8 cellular contexts compared by ENCODE assay signal in genomic region chr19:42176649-42176989, GRCh38. TPM values are rescaled to one million over a fixed set of nuclear protein-coding genes. Genes with fewer than 3 reads are reported as not detected.
DNase-seq lines count a peak whose midpoint lies in the region; ATAC-seq and TF ChIP-seq lines count a peak whose summit lies in the region.

No MANE protein-coding gene starts in this region.

- H3K36me3 Mint-ChIP-seq in activated naive CD8-positive, alpha-beta T cell treated with anti-CD3 and anti-CD28 coated beads, Interleukin-2, amount 10 ng/mL, durations not matched to agents 7 days and 5 days = no peaks in the 10 kb centered on the region

- no peak for TF ChIP-seq POLR2A in HCT116 (IDR thresholded peaks at IDR 0.05; ENCODE audit: borderline replicate concordance, extremely low read depth, insufficient read depth, insufficient read length)

- peak overlapping the region; percentile 87 for H3K4me3 Mint-ChIP-seq in activated naive CD8-positive, alpha-beta T cell treated with anti-CD3 and anti-CD28 coated beads, Interleukin-2, amount 10 ng/mL, durations not matched to agents 7 days and 5 days

- H3K9me3 ChIP-seq in AG04450 (ENCODE audit: control insufficient read depth, insufficient read depth, low read length) = no peaks in the 10 kb centered on the region
- H3K9me3 ChIP-seq in HCT116 (ENCODE audit: control insufficient read depth in 1 of 2, insufficient read depth in 1 of 2, low read depth in 1 of 2, low read length in 2 of 2) = no peaks in the 10 kb centered on the region
- no peaks in the 10 kb centered on the region for H3K9me3 ChIP-seq in subcutaneous abdominal adipose tissue (ENCODE audit: control insufficient read depth in 5 of 5, low read length in 5 of 5)

- H3K36me3 ChIP-seq in HCT116 (ENCODE audit: control insufficient read depth in 1 of 2, insufficient read depth in 2 of 2, low read length in 2 of 2) (no peaks in the 10 kb centered on the region), subcutaneous abdominal adipose tissue (ENCODE audit: control insufficient read depth in 5 of 5, insufficient read depth in 5 of 5, low read length in 5 of 5) (no peaks in the 10 kb centered on the region)

- TF ChIP-seq CTCF in AG04450 (IDR thresholded peaks at IDR 0.05; ENCODE audit: low read depth, low read length) (no peak), HCT116 (IDR thresholded peaks at IDR 0.05 in 2 of 3, conservative IDR thresholded peaks at IDR 0.05 in 1 of 3; ENCODE audit: borderline replicate concordance in 1 of 3, insufficient read depth in 1 of 3, low read depth in 2 of 3, low read length in 2 of 3) (no peak)

- H4K20me1 ChIP-seq in HCT116 (ENCODE audit: insufficient read depth) = no peaks in the 10 kb centered on the region

- no peak overlapping the region for H2AFZ ChIP-seq in HCT116 (ENCODE audit: low read depth, low read length, poor library complexity, severe bottlenecking)

- RAD21 ChIA-PET in HCT116 (lab: Charles Lee; ENCODE audit: low non-redundant PET in 1 of 2, low total read pairs in 2 of 2, uncharacterized antibody in 2 of 2, unreplicated experiment in 2 of 2) = interaction anchor here in 1 of 2 experiments (0.6 kb wide), 1 partner anchor 103 kb away, joined by 3 read pairs; no protein-coding TSS in a partner anchor

- H3K27me3 ChIP-seq in AG04450 (ENCODE audit: control insufficient read depth, insufficient read depth, low read length) (peaks cover 71% of the 10 kb centered on the region), HCT116 (ENCODE audit: insufficient read depth, low read length) (peaks cover 55% of the 10 kb centered on the region), subcutaneous abdominal adipose tissue (ENCODE audit: control insufficient read depth in 5 of 5, insufficient read depth in 4 of 5, low read length in 5 of 5) (peaks cover 42 to 74% (median 71%) of the 10 kb centered on the region in 5 donors)

- ATAC-seq in HCT116 (peak; percentile 63), GM18907 (IDR thresholded peaks at IDR 0.05; ENCODE audit: unreplicated experiment) (no peak)
- ATAC-seq in activated naive CD8-positive, alpha-beta T cell treated with anti-CD3 and anti-CD28 coated beads, Interleukin-2, amount 10 ng/mL, durations not matched to agents 7 days and 5 days (ENCODE audit: low read depth) = peak; percentile 52

- H3K4me3 ChIP-seq in AG04450 (ENCODE audit: low read depth, low read length) = peak overlapping the region; percentile 60
- H3K4me3 ChIP-seq in HCT116 (replicated peaks in 1 of 2; ENCODE audit: low read depth in 1 of 2, low read length in 2 of 2) = peak overlapping the region; percentile 11 to 37; a peak in 3 of 4 replicates
- H3K4me3 ChIP-seq in subcutaneous abdominal adipose tissue (ENCODE audit: low read depth in 1 of 5, low read length in 5 of 5) = peak overlapping the region; percentile 38 to 65 (median 48)

- H3K27me3 Mint-ChIP-seq in activated naive CD8-positive, alpha-beta T cell treated with anti-CD3 and anti-CD28 coated beads, Interleukin-2, amount 10 ng/mL, durations not matched to agents 7 days and 5 days = peaks cover 26% of the 10 kb centered on the region

- no peak for DNase-seq in AG04450 (ENCODE audit: low read depth, low spot score)
- no peak for DNase-seq in HCT116 (ENCODE audit: low read depth, low spot score)
- peak; percentile 59 for DNase-seq in activated naive CD8-positive, alpha-beta T cell treated with anti-CD3 and anti-CD28 coated beads, Interleukin-2, amount 10 ng/mL, durations not matched to agents 7 days and 5 days
- DNase-seq in iPS-NIHi7 (ENCODE audit: extremely low spot score) = peak; percentile 46
- no peak for DNase-seq in EL
- DNase-seq in SK-N-DZ (ENCODE audit: low spot score) = no peak

- no peaks in the 10 kb centered on the region for H3K9me3 Mint-ChIP-seq in activated naive CD8-positive, alpha-beta T cell treated with anti-CD3 and anti-CD28 coated beads, Interleukin-2, amount 10 ng/mL, durations not matched to agents 7 days and 5 days

- BruUV-seq in HCT116 (replicated peaks; lab: Mats Ljungman, UMichigan) = no TSS peak

- TF ChIP-seq RAD21 in HCT116 (IDR thresholded peaks at IDR 0.05; ENCODE audit: low read depth) = no peak

- no peaks in the 10 kb centered on the region for H3K9me2 ChIP-seq in HCT116 (ENCODE audit: insufficient read depth)

- H3K4me1 ChIP-seq in HCT116 (ENCODE audit: control insufficient read depth in 1 of 2, insufficient read depth in 2 of 2, low read length in 2 of 2) (peaks cover 0 to 4% of the 10 kb centered on the region in 2 experiments; a peak in 2 of 4 replicates), subcutaneous abdominal adipose tissue (ENCODE audit: control insufficient read depth in 5 of 5, insufficient read depth in 5 of 5, low read length in 5 of 5) (peaks cover 0 to 16% (median 9%) of the 10 kb centered on the region in 5 donors)

- H3K79me2 ChIP-seq in HCT116 (ENCODE audit: insufficient read depth, low read length) = no peaks in the 10 kb centered on the region

- H3K4me2 ChIP-seq in HCT116 (ENCODE audit: low read length) = peak overlapping the region; percentile 70

- H3K27ac ChIP-seq in AG04450 (ENCODE audit: low read depth, low read length) (no peak overlapping the region), HCT116 (ENCODE audit: low read depth, low read length) (no peak overlapping the region), subcutaneous abdominal adipose tissue (ENCODE audit: low read depth, low read length) (no peak overlapping the region)

- POLR2A ChIA-PET in AG04450 (lab: Yijun Ruan, JAX) = interaction anchor here (0.6 to 1.2 kb wide), 3 partner anchors 40 to 330 kb away, joined by 4 to 8 read pairs (median 7); no protein-coding TSS in a partner anchor
- POLR2A ChIA-PET in HCT116 (lab: Charles Lee) = interaction anchor here (0.5 to 1.0 kb wide), 2 partner anchors 66 to 80 kb away, joined by 3 to 8 read pairs; no protein-coding TSS in a partner anchor
- POLR2A ChIA-PET in activated naive CD8-positive, alpha-beta T cell treated with anti-CD3 and anti-CD28 coated beads, Interleukin-2, amount 10 ng/mL, durations not matched to agents 7 days and 5 days (lab: Charles Lee) = interaction anchor here (0.8 to 2.2 kb wide), 4 partner anchors 8 to 44 kb away, joined by 3 to 7 read pairs (median 4); partner anchors contain the start of gene ZNF526

- peak overlapping the region; percentile 18 for H3K27ac Mint-ChIP-seq in activated naive CD8-positive, alpha-beta T cell treated with anti-CD3 and anti-CD28 coated beads, Interleukin-2, amount 10 ng/mL, durations not matched to agents 7 days and 5 days

- H3K9ac ChIP-seq in HCT116 (ENCODE audit: low read length) = no peak overlapping the region
- H3K9ac ChIP-seq in subcutaneous abdominal adipose tissue (ENCODE audit: low read length in 5 of 5) = peak overlapping the region in 1 of 5 donors; percentile 17

- intact Hi-C loops in HCT116 (cut with micrococcal nuclease) = no loop called here

- CTCF ChIA-PET in AG04450 (lab: Charles Lee) = interaction anchor here (0.6 to 2.9 kb wide), 14 partner anchors 8 to 206 kb away, joined by 3 to 17 read pairs (median 4); partner anchors contain the start of genes DEDD2 and POU2F2
- CTCF ChIA-PET in HCT116 (lab: Charles Lee) = interaction anchor here (0.9 to 1.6 kb wide), 5 partner anchors 8 to 63 kb away, joined by 3 to 5 read pairs (median 3); partner anchors contain the start of gene POU2F2

- H3K4me1 Mint-ChIP-seq in activated naive CD8-positive, alpha-beta T cell treated with anti-CD3 and anti-CD28 coated beads, Interleukin-2, amount 10 ng/mL, durations not matched to agents 7 days and 5 days = peaks cover 13% of the 10 kb centered on the region

TF ChIP-seq in HCT116, 20 proteins besides CTCF, POLR2A, EP300 and RAD21 (continues in another document):
- TF ChIP-seq, protein P1, sequence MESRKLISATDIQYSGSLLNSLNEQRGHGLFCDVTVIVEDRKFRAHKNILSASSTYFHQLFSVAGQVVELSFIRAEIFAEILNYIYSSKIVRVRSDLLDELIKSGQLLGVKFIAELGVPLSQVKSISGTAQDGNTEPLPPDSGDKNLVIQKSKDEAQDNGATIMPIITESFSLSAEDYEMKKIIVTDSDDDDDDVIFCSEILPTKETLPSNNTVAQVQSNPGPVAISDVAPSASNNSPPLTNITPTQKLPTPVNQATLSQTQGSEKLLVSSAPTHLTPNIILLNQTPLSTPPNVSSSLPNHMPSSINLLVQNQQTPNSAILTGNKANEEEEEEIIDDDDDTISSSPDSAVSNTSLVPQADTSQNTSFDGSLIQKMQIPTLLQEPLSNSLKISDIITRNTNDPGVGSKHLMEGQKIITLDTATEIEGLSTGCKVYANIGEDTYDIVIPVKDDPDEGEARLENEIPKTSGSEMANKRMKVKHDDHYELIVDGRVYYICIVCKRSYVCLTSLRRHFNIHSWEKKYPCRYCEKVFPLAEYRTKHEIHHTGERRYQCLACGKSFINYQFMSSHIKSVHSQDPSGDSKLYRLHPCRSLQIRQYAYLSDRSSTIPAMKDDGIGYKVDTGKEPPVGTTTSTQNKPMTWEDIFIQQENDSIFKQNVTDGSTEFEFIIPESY (IDR thresholded peaks at IDR 0.05; ENCODE audit: extremely low read depth, insufficient replicate concordance, low read length) = no peak
- TF ChIP-seq YY1 (IDR thresholded peaks at IDR 0.05; ENCODE audit: extremely low read depth, insufficient replicate concordance, low read depth, low read length) = no peak

RNA-seq across cellular contexts. Expression of gene DEDD2, which starts 40.9 kb away (rescaled TPM):
- polyA plus RNA-seq in AG04450 (2011; rRNA removed) = 11.8 and 13.8 TPM in 2 replicates
- polyA minus RNA-seq in AG04450 (2011; rRNA and poly(A)+ RNA removed) = 7.3 and 10.0 TPM in 2 replicates
- 32.7 TPM for total RNA-seq in HCT116 (2021; ENCODE audit: unreplicated experiment)
- polyA plus RNA-seq in HCT116 (2012) = 32.8 and 41.3 TPM in 2 replicates
- total RNA-seq in activated naive CD8-positive, alpha-beta T cell treated with anti-CD3 and anti-CD28 coated beads, Interleukin-2, amount 10 ng/mL, durations not matched to agents 7 days and 5 days = 10 to 100 TPM; 41.3 to 42.2 TPM
- polyA plus RNA-seq in SK-N-DZ (2014; cell fraction: cytosol; rRNA removed) = 50.8 and 59.3 TPM in 2 replicates
- polyA plus RNA-seq in SK-N-DZ (2014; cell fraction: nucleus; rRNA removed) = 44.6 and 50.5 TPM in 2 replicates

RNA-seq across cellular contexts. Expression of gene ZNF526, which starts 43.5 kb away (rescaled TPM):
- polyA plus RNA-seq in AG04450 (2011; rRNA removed) = 4.6 and 5.4 TPM in 2 replicates
- 14.3 and 16.1 TPM in 2 replicates for polyA minus RNA-seq in AG04450 (2011; rRNA and poly(A)+ RNA removed)
- total RNA-seq in HCT116 (2021; ENCODE audit: unreplicated experiment) = 13.1 TPM
- polyA plus RNA-seq in HCT116 (2012) = 7.1 TPM in 2 replicates
- 10 to 100 TPM; 19.6 to 20.6 TPM for total RNA-seq in activated naive CD8-positive, alpha-beta T cell treated with anti-CD3 and anti-CD28 coated beads, Interleukin-2, amount 10 ng/mL, durations not matched to agents 7 days and 5 days
- 7.7 and 9.3 TPM in 2 replicates for polyA plus RNA-seq in SK-N-DZ (2014; cell fraction: cytosol; rRNA removed)
- polyA plus RNA-seq in SK-N-DZ (2014; cell fraction: nucleus; rRNA removed) = 5.6 and 6.5 TPM in 2 replicates

RNA-seq across cellular contexts. Expression of gene POU2F2, which starts 44.4 kb away (rescaled TPM):
- polyA plus RNA-seq in AG04450 (2011; rRNA removed) = 1.9 and 2.6 TPM in 2 replicates
- 1.2 and 2.6 TPM in 2 replicates for polyA minus RNA-seq in AG04450 (2011; rRNA and poly(A)+ RNA removed)
- total RNA-seq in HCT116 (2021; ENCODE audit: unreplicated experiment) = 0.89 TPM
- polyA plus RNA-seq in HCT116 (2012) = 0.44 and 0.56 TPM in 2 replicates
- total RNA-seq in activated naive CD8-positive, alpha-beta T cell treated with anti-CD3 and anti-CD28 coated beads, Interleukin-2, amount 10 ng/mL, durations not matched to agents 7 days and 5 days = 10 to 100 TPM; 33.0 to 33.9 TPM
- polyA plus RNA-seq in SK-N-DZ (2014; cell fraction: cytosol; rRNA removed) = 7.5 and 9.4 TPM in 2 replicates
- polyA plus RNA-seq in SK-N-DZ (2014; cell fraction: nucleus; rRNA removed) = 11.8 and 35.8 TPM in 2 replicates

Comparison
In these comparisons a context has a peak if more than half of its experiments do, and no peak if none do; other contexts are left out.
1. DNase-seq: peak in activated naive CD8-positive, alpha-beta T cell treated with anti-CD3 and anti-CD28 coated beads, Interleukin-2, amount 10 ng/mL, durations not matched to agents 7 days and 5 days (single experiment) and iPS-NIHi7 (single experiment); none in AG04450 (single experiment), HCT116 (single experiment), EL (single experiment) and SK-N-DZ (single experiment).
2. RNA of gene POU2F2, which starts 44.4 kb away (total RNA-seq): 33.0 to 33.9 TPM in activated naive CD8-positive, alpha-beta T cell treated with anti-CD3 and anti-CD28 coated beads, Interleukin-2, amount 10 ng/mL, durations not matched to agents 7 days and 5 days; 0.89 TPM in HCT116 (single experiment); every median in the first group is over 10 times any median in the second.
3. Peak in every context shown above with its lines, with median percentiles within 50 percentile points of each other: H3K4me3 ChIP-seq.